Comparison of ENCODE assay signal across 8 cellular contexts in the genomic region with DNA sequence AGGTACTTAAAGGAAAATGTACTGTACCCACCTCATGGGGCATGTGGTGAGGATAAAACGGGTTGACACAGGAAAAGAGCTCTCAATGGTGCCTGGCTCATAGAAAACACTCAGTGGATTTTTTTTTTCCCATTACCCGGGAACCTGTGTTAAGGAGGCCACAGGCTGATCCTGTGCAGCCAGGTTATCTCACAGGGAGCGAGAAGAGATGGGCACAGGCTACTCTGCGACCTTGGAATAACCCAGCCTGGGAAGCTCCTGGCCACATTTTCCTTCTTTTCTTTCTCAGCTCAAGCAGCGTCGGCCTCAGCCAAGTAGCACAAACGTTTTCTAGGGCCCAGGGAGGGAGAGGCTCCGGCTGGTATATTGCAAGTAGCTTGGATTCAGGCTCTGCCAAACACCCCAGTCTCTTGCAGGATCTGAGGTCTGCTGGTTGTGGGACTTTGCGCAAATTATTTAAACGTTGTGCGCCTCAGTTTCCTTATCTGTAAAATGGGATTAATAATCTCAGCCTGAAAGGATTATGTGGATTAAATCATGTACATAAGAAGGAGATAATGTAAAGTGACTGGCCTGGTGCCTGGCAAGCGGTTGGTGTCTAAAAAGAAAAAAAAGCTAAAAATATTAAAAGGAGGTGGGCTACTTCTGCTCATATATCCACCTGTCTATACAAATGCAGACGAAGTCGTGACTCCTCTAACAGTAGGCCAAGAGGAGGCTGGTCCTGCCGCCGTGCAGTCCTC. TPM values are rescaled to one million over a fixed set of nuclear protein-coding genes. Genes with fewer than 3 reads are reported as not detected.
A peak's percentile ranks its signal among the peaks of the same experiment; 100 is the strongest.
DNase-seq lines count a peak whose midpoint lies in the region; ATAC-seq, FAIRE-seq and TF ChIP-seq lines count a peak whose summit lies in the region.

No MANE protein-coding gene starts in this region.

- TF ChIP-seq EP300 in K562 (IDR thresholded peaks at IDR 0.05; ENCODE audit: low read length) (no peak), HepG2 (IDR thresholded peaks at IDR 0.05; ENCODE audit: low read depth in 2 of 2, low read length in 2 of 2) (no peak), HepG2 (CRISPR knock-in tag; IDR thresholded peaks at IDR 0.05; ENCODE audit: borderline replicate concordance) (no peak)

- no peaks in the 10 kb centered on the region for H3K9me1 ChIP-seq in K562 (ENCODE audit: control insufficient read depth, insufficient read depth, low read length)

- peak overlapping the region; percentile 67 for H3K4me3 ChIP-seq in LNCaP clone FGC (ENCODE audit: low read depth, low read length)
- peak overlapping the region; percentile 78 for H3K4me3 ChIP-seq in K562
- H3K4me3 ChIP-seq in HepG2 (replicated peaks in 1 of 3; ENCODE audit: insufficient read depth in 1 of 3, low read depth in 2 of 3, low read length in 3 of 3): peak overlapping the region; percentile 72 to 74 (median 73); a peak in 5 of 6 replicates
- H3K4me3 ChIP-seq in tibial artery: peak overlapping the region; percentile 78 to 87

- peak overlapping the region; percentile 95 to 96 for H3K9ac ChIP-seq in K562 (ENCODE audit: insufficient read depth in 1 of 2, low read depth in 2 of 2, low read length in 2 of 2)
- peak overlapping the region; percentile 31; the same call in 1 of the 2 replicates for H3K9ac ChIP-seq in HepG2 (ENCODE audit: insufficient read depth, low read depth, low read length)

- no peak for FAIRE-seq in K562 (lab: Jason Lieb, UNC)
- no peak for FAIRE-seq in HepG2 (lab: Jason Lieb, UNC)

- H3K9me3 ChIP-seq in K562 (replicated peaks; ENCODE audit: control insufficient read depth, insufficient read depth, low read depth, low read length) (no peaks in the 10 kb centered on the region), HepG2 (ENCODE audit: low read length) (no peaks in the 10 kb centered on the region), tibial artery (no peaks in the 10 kb centered on the region)

- H3K27me3 ChIP-seq in K562 (ENCODE audit: control insufficient read depth in 2 of 2, insufficient read depth in 2 of 2, low read length in 2 of 2) (no peaks in the 10 kb centered on the region; a peak in 1 of 5 replicates), HepG2 (ENCODE audit: control insufficient read depth in 1 of 2, insufficient read depth in 2 of 2, low read length in 2 of 2) (peaks cover 0 to 49% of the 10 kb centered on the region in 2 experiments), tibial artery (no peaks in the 10 kb centered on the region)

- H3K4me2 ChIP-seq in K562 (ENCODE audit: insufficient read depth, low read length) (peak overlapping the region; percentile 91), HepG2 (ENCODE audit: low read depth, low read length) (peak overlapping the region; percentile 85)

- TF ChIP-seq CTCF in LNCaP clone FGC (IDR thresholded peaks at IDR 0.05; ENCODE audit: control insufficient read depth, extremely low read depth, insufficient read depth): no peak
- TF ChIP-seq CTCF in K562 (IDR thresholded peaks at IDR 0.05 in 2 of 3, conservative IDR thresholded peaks at IDR 0.05 in 1 of 3; ENCODE audit: insufficient read depth in 2 of 3, low read depth in 1 of 3, low read length in 3 of 3): no peak
- TF ChIP-seq CTCF in HepG2 (CRISPR knock-in tag; IDR thresholded peaks at IDR 0.05): no peak
- TF ChIP-seq CTCF in tibial artery (IDR thresholded peaks at IDR 0.05): no peak
- TF ChIP-seq CTCF in omental fat pad (IDR thresholded peaks at IDR 0.05): no peak

- peaks cover 24% of the 10 kb centered on the region for H3K36me3 ChIP-seq in K562 (ENCODE audit: control insufficient read depth, insufficient read depth, low read length)
- H3K36me3 ChIP-seq in HepG2 (replicated peaks in 1 of 2; ENCODE audit: control insufficient read depth in 1 of 2, insufficient read depth in 2 of 2, low read length in 2 of 2): peaks cover 0 to 2% of the 10 kb centered on the region in 2 experiments; a peak in 1 of 5 replicates
- peaks cover 0 to 2% (median 0%) of the 10 kb centered on the region in 3 donors for H3K36me3 ChIP-seq in tibial artery

- in situ Hi-C loops in K562 (cut with MboI): no loop called here
- in situ Hi-C loops in HepG2 (cut with HindIII; ENCODE audit: extremely low pct_ligation_motif_present, low pct_unique_long_range_greater_than_20kb): no loop called here

- DNase-seq in CD1c-positive myeloid dendritic cell (ENCODE audit: extremely low spot score): peak; percentile 10
- DNase-seq in LNCaP clone FGC (ENCODE audit: low read depth): no peak
- peak in 1 of 4 experiments; percentile 41 for DNase-seq in K562 (ENCODE audit: extremely low read depth in 1 of 4, low spot score in 3 of 4)
- no peak for DNase-seq in HepG2 (ENCODE audit: low spot score)
- no peak for DNase-seq in tibial artery
- DNase-seq in NCI-H146 treated with DMSO at 0.1 percent for 48 hours (lab: John Stamatoyannopoulos, UW; ENCODE audit: unreplicated experiment): no peak
- no peak for DNase-seq in mucosa of gallbladder (ENCODE audit: low spot score)
- no peak for DNase-seq in omental fat pad (ENCODE audit: low spot score)

- 0 out of 2 replicates have a peak, but pooled peaks have one; percentile 27 for TF ChIP-seq POLR2A in K562 (conservative IDR thresholded peaks at IDR 0.05)
- TF ChIP-seq POLR2A in HepG2 (IDR thresholded peaks at IDR 0.05; ENCODE audit: insufficient read depth in 1 of 2, low read depth in 2 of 2, low read length in 2 of 2): no peak

- CTCF ChIA-PET in K562 (lab: Yijun Ruan, JAX; ENCODE audit: low intra/inter-chr PET ratio) (interaction anchor here (1.0 kb wide), 1 partner anchor 30 kb away, joined by 4 read pairs; no protein-coding TSS in a partner anchor), HepG2 (lab: Yijun Ruan, JAX; ENCODE audit: low intra/inter-chr PET ratio, low total read pairs) (no interaction called here)

- H3K79me2 ChIP-seq in K562 (ENCODE audit: control insufficient read depth, insufficient read depth, low read length) (peaks cover 57% of the 10 kb centered on the region), HepG2 (ENCODE audit: insufficient read depth, low read length) (peaks cover 10% of the 10 kb centered on the region)

- POLR2A ChIA-PET in K562 (lab: Yijun Ruan, JAX): interaction anchor here (0.6 to 2.2 kb wide), 12 partner anchors 11 to 913 kb away, joined by 3 to 10 read pairs (median 4); no protein-coding TSS in a partner anchor
- POLR2A ChIA-PET in HepG2 (lab: Yijun Ruan, JAX): interaction anchor here (1.2 to 3.3 kb wide), 4 partner anchors 10 to 62 kb away, joined by 4 to 36 read pairs (median 8); partner anchors contain the start of genes FES and HDDC3

- WGBS in K562 (ENCODE audit: insufficient coverage, low coverage, missing lambda C conversion rate): 2% methylated on average over 15 of the region's 16 CpGs
- WGBS in HepG2 (ENCODE audit: low lambda C conversion rate): 36% methylated on average over 16 of the region's 16 CpGs

- peak overlapping the region; percentile 34; the same call in 1 of the 2 replicates for H2AFZ ChIP-seq in K562 (ENCODE audit: low read depth, low read length)
- no peak overlapping the region for H2AFZ ChIP-seq in HepG2 (ENCODE audit: low read length)

- TF ChIP-seq RAD21 in K562 (CRISPR knock-in tag; conservative IDR thresholded peaks at IDR 0.05 in 1 of 2, IDR thresholded peaks at IDR 0.05 in 1 of 2): no peak
- TF ChIP-seq RAD21 in HepG2 (CRISPR knock-in tag; IDR thresholded peaks at IDR 0.05): no peak

- peak overlapping the region; percentile 96 for H3K27ac ChIP-seq in K562 (ENCODE audit: extremely low read depth, low read depth, low read length)
- no peak overlapping the region for H3K27ac ChIP-seq in HepG2 (ENCODE audit: extremely low read length, insufficient read depth, low read length)
- peak overlapping the region; percentile 97 to 98 for H3K27ac ChIP-seq in tibial artery

- peaks cover 12% of the 10 kb centered on the region; the same call in 1 of the 2 replicates for H4K20me1 ChIP-seq in K562 (replicated peaks; ENCODE audit: control insufficient read depth, insufficient read depth, low read length)
- H4K20me1 ChIP-seq in HepG2 (ENCODE audit: insufficient read depth, low read length): peaks cover 21% of the 10 kb centered on the region; the same call in 1 of the 2 replicates

- ATAC-seq in K562 (no peak; the same call in 2 of the 3 replicates), HepG2 (no peak), omental fat pad (ENCODE audit: low FRiP score) (no peak)

- BruUV-seq in K562 (replicated peaks; lab: Mats Ljungman, UMichigan) (TSS peak; percentile 83), HepG2 (replicated peaks; lab: Mats Ljungman, UMichigan) (TSS peak; percentile 81)

- H3K4me1 ChIP-seq in K562 (replicated peaks in 1 of 2; ENCODE audit: control insufficient read depth in 2 of 2, insufficient read depth in 2 of 2, low read length in 2 of 2) (peaks cover 67 to 76% of the 10 kb centered on the region in 2 experiments), HepG2 (ENCODE audit: insufficient read depth, low read length) (peaks cover 82% of the 10 kb centered on the region), tibial artery (peaks cover 0 to 45% (median 41%) of the 10 kb centered on the region in 4 donors)

- intact Hi-C loops in K562 (cut with micrococcal nuclease) (loop anchor here (5.0 kb wide), 3 partner anchors 48 to 218 kb away; partner anchors contain the start of gene BLM), HepG2 (cut with micrococcal nuclease; ENCODE audit: unreplicated experiment) (loop anchor here (5.0 kb wide), 1 partner anchor 378 kb away; no protein-coding TSS in a partner anchor), tibial artery (cut with DNase I; ENCODE audit: low total_unique reads) (loop anchor here (5.0 kb wide), 2 partner anchors 62 to 153 kb away; partner anchors contain the start of genes BLM and HDDC3)

RNA-seq across cellular contexts. Expression of gene FURIN, which starts 2.1 kb away (rescaled TPM):
- 29.3 and 88.9 TPM in 2 replicates for total RNA-seq in K562 (2011; cell fraction: chromatin; rRNA removed; ENCODE audit: low replicate concordance)
- 101 and 110 TPM in 2 replicates for total RNA-seq in K562 (2011; cell fraction: nucleolus; rRNA removed)
- total RNA-seq in K562 (2011; cell fraction: nucleoplasm; rRNA removed): 63.1 TPM in 2 replicates
- total RNA-seq in K562 (2014; rRNA removed) (49.9 and 69.9 TPM in 2 replicates), K562 (2014; rRNA removed; fragmentation: Illumina TruSeq; extraction: Trizol) (10.0 and 11.7 TPM in 2 replicates), K562 (2015; rRNA removed; fragmentation: Illumina TruSeq; extraction: Trizol) (34.8 and 36.0 TPM in 2 replicates), K562 (2021) (93.5 and 99.9 TPM in 2 replicates), HepG2 (2016; rRNA removed; fragmentation: Illumina TruSeq; extraction: Trizol) (13.9 and 17.4 TPM in 2 replicates), mucosa of gallbladder (33.8 TPM), omental fat pad (100 to 1,000 TPM in 2 of 4 donors, 10 to 100 TPM in 2; 58.7 to 121 (median 92.3) TPM)
- polyA plus RNA-seq in K562 (2011; rRNA removed) (22.4 and 30.8 TPM in 2 replicates), K562 (2014; fragmentation: Illumina TruSeq; extraction: Trizol) (36.4 and 61.7 TPM in 2 replicates), K562 (2014; fragmentation: Nextera tagmentation; extraction: Ambion mirVana) (1 to 10 TPM in 1 of 2 experiments, under 1 TPM in 1; 0.92 to 1.1 TPM), K562 (2014; rRNA removed) (49.1 and 50.3 TPM in 2 replicates), HepG2 (2011; rRNA removed) (15.2 and 17.3 TPM in 2 replicates)
- polyA plus RNA-seq in K562 (2011; cell fraction: cytosol; rRNA removed): 31.2 and 60.1 TPM in 2 replicates
- 42.7 and 71.3 TPM in 2 replicates for polyA plus RNA-seq in K562 (2011; cell fraction: nucleus; rRNA removed)
- polyA plus RNA-seq in K562 (2012): 74.8 and 95.4 TPM in 2 replicates
- polyA minus RNA-seq in K562 (2011; rRNA and poly(A)+ RNA removed): 12.3 and 17.9 TPM in 2 replicates
- polyA minus RNA-seq in K562 (2011; cell fraction: cytosol; rRNA and poly(A)+ RNA removed): 47.5 and 65.9 TPM in 2 replicates
- 24.6 and 32.0 TPM in 2 replicates for polyA minus RNA-seq in K562 (2011; cell fraction: nucleus; rRNA and poly(A)+ RNA removed)
- total RNA-seq in HepG2 (2016; cell fraction: cytosol; rRNA removed; fragmentation: Illumina TruSeq; extraction: Trizol; ENCODE audit: low read depth): 4.7 and 4.8 TPM in 2 replicates
- total RNA-seq in HepG2 (2016; cell fraction: insoluble cytoplasmic fraction; rRNA removed; fragmentation: Illumina TruSeq; extraction: Trizol): 10.1 and 18.5 TPM in 2 replicates
- 20.5 and 21.4 TPM in 2 replicates for total RNA-seq in HepG2 (2016; cell fraction: membrane; rRNA removed; fragmentation: Illumina TruSeq; extraction: Trizol)
- total RNA-seq in HepG2 (2016; cell fraction: nucleus; rRNA removed; fragmentation: Illumina TruSeq; extraction: Trizol): 17.5 and 19.5 TPM in 2 replicates
- polyA plus RNA-seq in HepG2 (2011; cell fraction: cytosol; rRNA removed): 12.0 and 18.4 TPM in 2 replicates
- polyA plus RNA-seq in HepG2 (2011; cell fraction: nucleus; rRNA removed): 17.2 and 23.0 TPM in 2 replicates
- polyA plus RNA-seq in HepG2 (2012): 4.4 and 15.3 TPM in 2 replicates
- 6.3 and 6.4 TPM in 2 replicates for polyA plus RNA-seq in HepG2 (2016; cell fraction: cytosol; fragmentation: Illumina TruSeq; extraction: Trizol; ENCODE audit: low read depth)
- polyA plus RNA-seq in HepG2 (2016; cell fraction: insoluble cytoplasmic fraction; fragmentation: Illumina TruSeq; extraction: Trizol; ENCODE audit: low read depth): 14.6 and 21.4 TPM in 2 replicates
- 19.0 and 20.4 TPM in 2 replicates for polyA plus RNA-seq in HepG2 (2016; cell fraction: membrane; fragmentation: Illumina TruSeq; extraction: Trizol; ENCODE audit: low read depth)
- polyA plus RNA-seq in HepG2 (2016; cell fraction: nucleus; fragmentation: Illumina TruSeq; extraction: Trizol; ENCODE audit: insufficient read depth, low read depth): 32.9 and 35.2 TPM in 2 replicates
- polyA minus RNA-seq in HepG2 (2011; rRNA and poly(A)+ RNA removed; ENCODE audit: low replicate concordance): 33.9 and 45.0 TPM in 2 replicates
- polyA minus RNA-seq in HepG2 (2011; cell fraction: cytosol; rRNA and poly(A)+ RNA removed): 15.8 and 17.1 TPM in 2 replicates
- polyA minus RNA-seq in HepG2 (2011; cell fraction: nucleus; rRNA and poly(A)+ RNA removed): 6.1 and 8.6 TPM in 2 replicates

RNA-seq across cellular contexts. Expression of gene FES, which starts 13.8 kb away (rescaled TPM):
- total RNA-seq in K562 (2011; cell fraction: chromatin; rRNA removed; ENCODE audit: low replicate concordance): 3.7 and 18.5 TPM in 2 replicates
- 5.1 and 10.8 TPM in 2 replicates for total RNA-seq in K562 (2011; cell fraction: nucleolus; rRNA removed)
- 3.3 and 6.0 TPM in 2 replicates for total RNA-seq in K562 (2011; cell fraction: nucleoplasm; rRNA removed)
- 0.86 and 1.6 TPM in 2 replicates for total RNA-seq in K562 (2014; rRNA removed)
- total RNA-seq in K562 (2014; rRNA removed; fragmentation: Illumina TruSeq; extraction: Trizol): 0.73 and 1.1 TPM in 2 replicates
- 0.72 and 1.1 TPM in 2 replicates for total RNA-seq in K562 (2015; rRNA removed; fragmentation: Illumina TruSeq; extraction: Trizol)
- 1.3 and 2.6 TPM in 2 replicates for total RNA-seq in K562 (2021)
- polyA plus RNA-seq in K562 (2011; rRNA removed): 0.38 and 1.0 TPM in 2 replicates
- 0.83 and 1.2 TPM in 2 replicates for polyA plus RNA-seq in K562 (2011; cell fraction: cytosol; rRNA removed)
- 4.8 and 6.6 TPM in 2 replicates for polyA plus RNA-seq in K562 (2011; cell fraction: nucleus; rRNA removed)
- polyA plus RNA-seq in K562 (2012): 1.1 and 2.8 TPM in 2 replicates
- 0.55 and 0.66 TPM in 2 replicates for polyA plus RNA-seq in K562 (2014; fragmentation: Illumina TruSeq; extraction: Trizol)
- polyA plus RNA-seq in K562 (2014; fragmentation: Nextera tagmentation; extraction: Ambion mirVana): under 1 TPM; 0.82 to 0.91 TPM
- polyA plus RNA-seq in K562 (2014; rRNA removed): 0.78 and 2.5 TPM in 2 replicates
- polyA minus RNA-seq in K562 (2011; rRNA and poly(A)+ RNA removed): 0.14 and 0.45 TPM in 2 replicates
- 0.86 and 2.5 TPM in 2 replicates for polyA minus RNA-seq in K562 (2011; cell fraction: cytosol; rRNA and poly(A)+ RNA removed)
- polyA minus RNA-seq in K562 (2011; cell fraction: nucleus; rRNA and poly(A)+ RNA removed): 4.0 and 4.3 TPM in 2 replicates
- 8.5 and 9.5 TPM in 2 replicates for total RNA-seq in HepG2 (2016; rRNA removed; fragmentation: Illumina TruSeq; extraction: Trizol)
- 3.0 and 3.5 TPM in 2 replicates for total RNA-seq in HepG2 (2016; cell fraction: cytosol; rRNA removed; fragmentation: Illumina TruSeq; extraction: Trizol; ENCODE audit: low read depth)
- 9.6 TPM in 2 replicates for total RNA-seq in HepG2 (2016; cell fraction: insoluble cytoplasmic fraction; rRNA removed; fragmentation: Illumina TruSeq; extraction: Trizol)
- total RNA-seq in HepG2 (2016; cell fraction: membrane; rRNA removed; fragmentation: Illumina TruSeq; extraction: Trizol): 3.8 and 4.7 TPM in 2 replicates
- 5.2 and 5.4 TPM in 2 replicates for total RNA-seq in HepG2 (2016; cell fraction: nucleus; rRNA removed; fragmentation: Illumina TruSeq; extraction: Trizol)
- polyA plus RNA-seq in HepG2 (2011; rRNA removed): 4.0 and 4.3 TPM in 2 replicates
- 2.8 and 5.7 TPM in 2 replicates for polyA plus RNA-seq in HepG2 (2011; cell fraction: cytosol; rRNA removed)
- polyA plus RNA-seq in HepG2 (2011; cell fraction: nucleus; rRNA removed): 13.7 and 22.6 TPM in 2 replicates
- 1.3 and 1.7 TPM in 2 replicates for polyA plus RNA-seq in HepG2 (2012)
- 3.0 TPM in 2 replicates for polyA plus RNA-seq in HepG2 (2016; cell fraction: cytosol; fragmentation: Illumina TruSeq; extraction: Trizol; ENCODE audit: low read depth)
- polyA plus RNA-seq in HepG2 (2016; cell fraction: insoluble cytoplasmic fraction; fragmentation: Illumina TruSeq; extraction: Trizol; ENCODE audit: low read depth): 6.1 and 6.9 TPM in 2 replicates
- 2.4 TPM in 2 replicates for polyA plus RNA-seq in HepG2 (2016; cell fraction: membrane; fragmentation: Illumina TruSeq; extraction: Trizol; ENCODE audit: low read depth)
- polyA plus RNA-seq in HepG2 (2016; cell fraction: nucleus; fragmentation: Illumina TruSeq; extraction: Trizol; ENCODE audit: insufficient read depth, low read depth): 8.5 and 10.3 TPM in 2 replicates
- polyA minus RNA-seq in HepG2 (2011; rRNA and poly(A)+ RNA removed; ENCODE audit: low replicate concordance): 0.37 and 5.3 TPM in 2 replicates
- 1.7 and 1.8 TPM in 2 replicates for polyA minus RNA-seq in HepG2 (2011; cell fraction: cytosol; rRNA and poly(A)+ RNA removed)
- 5.1 and 6.2 TPM in 2 replicates for polyA minus RNA-seq in HepG2 (2011; cell fraction: nucleus; rRNA and poly(A)+ RNA removed)
- 26.2 TPM for total RNA-seq in mucosa of gallbladder
- total RNA-seq in omental fat pad: 100 to 1,000 TPM in 1 of 4 donors, 10 to 100 TPM in 3; 57.0 to 146 (median 77.2) TPM

RNA-seq across cellular contexts. Expression of gene MAN2A2, which starts 32.6 kb away (rescaled TPM):
- 447 and 1,128 TPM in 2 replicates for total RNA-seq in K562 (2011; cell fraction: chromatin; rRNA removed; ENCODE audit: low replicate concordance)
- total RNA-seq in K562 (2011; cell fraction: nucleolus; rRNA removed): 692 and 704 TPM in 2 replicates
- total RNA-seq in K562 (2011; cell fraction: nucleoplasm; rRNA removed): 460 and 506 TPM in 2 replicates
- total RNA-seq in K562 (2014; rRNA removed) (35.0 and 53.7 TPM in 2 replicates), K562 (2014; rRNA removed; fragmentation: Illumina TruSeq; extraction: Trizol) (20.6 and 25.0 TPM in 2 replicates), K562 (2015; rRNA removed; fragmentation: Illumina TruSeq; extraction: Trizol) (43.3 and 43.4 TPM in 2 replicates), K562 (2021) (116 and 151 TPM in 2 replicates), HepG2 (2016; rRNA removed; fragmentation: Illumina TruSeq; extraction: Trizol) (6.7 and 17.5 TPM in 2 replicates), mucosa of gallbladder (95.4 TPM), omental fat pad (10 to 100 TPM; 32.9 to 90.3 (median 66.4) TPM)
- polyA plus RNA-seq in K562 (2011; rRNA removed) (71.7 and 195 TPM in 2 replicates), K562 (2014; fragmentation: Illumina TruSeq; extraction: Trizol) (130 and 131 TPM in 2 replicates), K562 (2014; fragmentation: Nextera tagmentation; extraction: Ambion mirVana) (10 to 100 TPM in 1 of 2 experiments, 1 to 10 TPM in 1; 7.3 to 13.7 TPM), K562 (2014; rRNA removed) (114 and 121 TPM in 2 replicates), HepG2 (2011; rRNA removed) (43.8 and 51.5 TPM in 2 replicates)
- 119 and 133 TPM in 2 replicates for polyA plus RNA-seq in K562 (2011; cell fraction: cytosol; rRNA removed)
- polyA plus RNA-seq in K562 (2011; cell fraction: nucleus; rRNA removed): 1,870 and 1,995 TPM in 2 replicates
- polyA plus RNA-seq in K562 (2012): 92.0 and 210 TPM in 2 replicates
- 30.7 and 41.4 TPM in 2 replicates for polyA minus RNA-seq in K562 (2011; rRNA and poly(A)+ RNA removed)
- polyA minus RNA-seq in K562 (2011; cell fraction: cytosol; rRNA and poly(A)+ RNA removed): 71.5 and 84.4 TPM in 2 replicates
- 264 and 379 TPM in 2 replicates for polyA minus RNA-seq in K562 (2011; cell fraction: nucleus; rRNA and poly(A)+ RNA removed)
- total RNA-seq in HepG2 (2016; cell fraction: cytosol; rRNA removed; fragmentation: Illumina TruSeq; extraction: Trizol; ENCODE audit: low read depth): 8.9 and 9.3 TPM in 2 replicates
- 5.6 and 21.4 TPM in 2 replicates for total RNA-seq in HepG2 (2016; cell fraction: insoluble cytoplasmic fraction; rRNA removed; fragmentation: Illumina TruSeq; extraction: Trizol)
- 9.6 and 10.0 TPM in 2 replicates for total RNA-seq in HepG2 (2016; cell fraction: membrane; rRNA removed; fragmentation: Illumina TruSeq; extraction: Trizol)
- total RNA-seq in HepG2 (2016; cell fraction: nucleus; rRNA removed; fragmentation: Illumina TruSeq; extraction: Trizol): 31.3 and 36.5 TPM in 2 replicates
- polyA plus RNA-seq in HepG2 (2011; cell fraction: cytosol; rRNA removed): 18.4 and 29.4 TPM in 2 replicates
- 296 and 398 TPM in 2 replicates for polyA plus RNA-seq in HepG2 (2011; cell fraction: nucleus; rRNA removed)
- 13.2 and 18.7 TPM in 2 replicates for polyA plus RNA-seq in HepG2 (2012)
- 1.5 and 2.3 TPM in 2 replicates for polyA plus RNA-seq in HepG2 (2016; cell fraction: cytosol; fragmentation: Illumina TruSeq; extraction: Trizol; ENCODE audit: low read depth)
- 7.9 and 9.3 TPM in 2 replicates for polyA plus RNA-seq in HepG2 (2016; cell fraction: insoluble cytoplasmic fraction; fragmentation: Illumina TruSeq; extraction: Trizol; ENCODE audit: low read depth)
- polyA plus RNA-seq in HepG2 (2016; cell fraction: membrane; fragmentation: Illumina TruSeq; extraction: Trizol; ENCODE audit: low read depth): 5.8 and 8.8 TPM in 2 replicates
- 117 and 126 TPM in 2 replicates for polyA plus RNA-seq in HepG2 (2016; cell fraction: nucleus; fragmentation: Illumina TruSeq; extraction: Trizol; ENCODE audit: insufficient read depth, low read depth)
- polyA minus RNA-seq in HepG2 (2011; rRNA and poly(A)+ RNA removed; ENCODE audit: low replicate concordance): 46.3 and 58.9 TPM in 2 replicates
- 16.2 and 16.4 TPM in 2 replicates for polyA minus RNA-seq in HepG2 (2011; cell fraction: cytosol; rRNA and poly(A)+ RNA removed)
- polyA minus RNA-seq in HepG2 (2011; cell fraction: nucleus; rRNA and poly(A)+ RNA removed): 38.2 and 38.5 TPM in 2 replicates
